Comparison of ENCODE assay signal across 8 cellular contexts in the genomic region with DNA sequence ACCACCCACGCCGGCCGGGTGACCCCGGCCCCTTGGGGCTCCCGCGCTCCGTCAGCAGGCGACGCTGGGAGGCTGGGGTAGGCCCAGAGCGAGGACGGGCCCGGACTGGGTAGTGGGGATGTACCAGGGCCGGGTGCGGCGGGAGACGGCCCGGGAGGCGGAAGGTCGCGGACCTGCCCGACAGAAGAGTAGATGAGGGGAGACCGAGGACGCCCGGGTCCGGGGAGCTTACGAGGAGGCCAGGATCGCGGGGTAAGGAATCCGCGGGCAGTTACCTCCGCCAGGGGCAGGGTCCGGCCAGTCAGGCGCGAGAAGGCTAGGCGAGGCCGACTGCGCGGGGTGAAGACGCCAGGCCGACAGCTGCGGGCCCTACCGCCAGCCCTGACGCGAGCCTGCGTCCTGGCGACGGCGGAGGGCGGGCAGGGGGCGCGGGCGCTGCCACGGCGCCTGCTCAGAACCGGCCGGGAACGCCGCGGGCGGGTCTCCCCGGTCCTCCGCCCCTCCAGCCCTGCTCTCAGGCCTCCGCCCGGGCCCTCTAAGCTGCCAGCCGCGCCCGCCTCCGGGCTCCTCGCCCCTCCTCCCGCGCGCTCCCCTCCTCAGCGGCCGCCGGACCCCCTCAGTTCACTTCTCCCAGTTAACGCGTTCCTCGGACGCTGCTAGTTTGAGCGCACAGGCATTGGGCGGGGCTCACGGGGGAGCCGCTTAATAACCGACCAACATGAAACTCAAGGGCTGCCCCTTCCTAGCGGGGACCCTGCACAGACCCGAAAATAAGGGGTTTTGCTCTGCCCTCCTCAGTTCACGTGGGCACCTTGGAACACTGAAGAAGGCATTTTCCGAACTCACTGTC. TPM values are rescaled to one million over a fixed set of nuclear protein-coding genes. Genes with fewer than 3 reads are reported as not detected.
DNase-seq lines count a peak whose midpoint lies in the region; ATAC-seq and TF ChIP-seq lines count a peak whose summit lies in the region.

A gene (minus strand): TSS at position 407 of the 850 bp plus-strand sequence. CDS start 1,678 bp downstream, outside the sequence.

- peak within 1 kb of the TSS; percentile 88 for H3K4me3 Mint-ChIP-seq in activated CD4-positive, alpha-beta T cell treated with anti-CD3 and anti-CD28 coated beads, Interleukin-2, amount 10 ng/mL, durations not matched to agents 24 days and 14 days

- DNase-seq in AG10803 (ENCODE audit: low read depth) (peak; percentile 80), NCI-H460 (ENCODE audit: extremely low read depth, low read depth) (peak; percentile 58), dermis blood vessel endothelial cell (peak; percentile 88)
- DNase-seq in activated CD4-positive, alpha-beta T cell treated with anti-CD3 and anti-CD28 coated beads, Interleukin-2, amount 10 ng/mL, durations not matched to agents 24 days and 14 days = peak; percentile 89
- peak; percentile 60 for DNase-seq in stimulated activated CD4-positive, alpha-beta T cell treated with anti-CD3 and anti-CD28 coated beads, Interleukin-4, amount 100 ng/mL, for 1 hour

- no peaks in the 10 kb centered on the region for H3K36me3 Mint-ChIP-seq in activated CD4-positive, alpha-beta T cell treated with anti-CD3 and anti-CD28 coated beads, Interleukin-2, amount 10 ng/mL, durations not matched to agents 24 days and 14 days (ENCODE audit: low read depth)

- H3K9me3 ChIP-seq in liver (ENCODE audit: control insufficient read depth in 4 of 4, low read length in 3 of 4) = no peaks in the 10 kb centered on the region

- H3K36me3 ChIP-seq in liver (ENCODE audit: control insufficient read depth in 4 of 4, insufficient read depth in 3 of 4, low read depth in 1 of 4, low read length in 3 of 4) = no peaks in the 10 kb centered on the region

- H3K27ac ChIP-seq in liver (ENCODE audit: low read depth in 1 of 2, low read length in 2 of 2) = peak within 1 kb of the TSS; percentile 70 to 88

- H3K4me1 ChIP-seq in liver (ENCODE audit: control insufficient read depth in 4 of 4, insufficient read depth in 4 of 4, low read length in 3 of 4) = peaks cover 3 to 6% (median 4%) of the 10 kb centered on the region in 4 donors

- H3K4me3 ChIP-seq in AG10803 (ENCODE audit: low read length) (peak within 1 kb of the TSS; percentile 82), liver (ENCODE audit: low read depth in 1 of 3, low read length in 3 of 3) (peak within 1 kb of the TSS; percentile 71 to 89 (median 87))

- no peak for TF ChIP-seq RAD21 in liver (IDR thresholded peaks at IDR 0.05)

- ATAC-seq in GM18909 (IDR thresholded peaks at IDR 0.05; ENCODE audit: poor library complexity, unreplicated experiment) (peak; percentile 86), HG03139 (IDR thresholded peaks at IDR 0.05; ENCODE audit: unreplicated experiment) (peak; percentile 71)

- 1% methylated on average over 88 of the region's 88 CpGs for WGBS in liver

- intact Hi-C loops in activated CD4-positive, alpha-beta T cell treated with anti-CD3 and anti-CD28 coated beads, Interleukin-2, amount 10 ng/mL, durations not matched to agents 24 days and 14 days (cut with micrococcal nuclease) = loop anchor here (2.0 to 10.0 kb wide), 3 partner anchors 46 to 372 kb away; a partner anchor contains a TSS

- H3K27ac Mint-ChIP-seq in activated CD4-positive, alpha-beta T cell treated with anti-CD3 and anti-CD28 coated beads, Interleukin-2, amount 10 ng/mL, durations not matched to agents 24 days and 14 days = peak within 1 kb of the TSS; percentile 75

- peaks cover under 1% of the 10 kb centered on the region for H3K9me3 Mint-ChIP-seq in activated CD4-positive, alpha-beta T cell treated with anti-CD3 and anti-CD28 coated beads, Interleukin-2, amount 10 ng/mL, durations not matched to agents 24 days and 14 days

- TF ChIP-seq CTCF in AG10803 (conservative IDR thresholded peaks at IDR 0.05; ENCODE audit: low read length) (peak; percentile 5; the same call in 1 of the 2 replicates), liver (IDR thresholded peaks at IDR 0.05; ENCODE audit: low read depth, low read length, missing input control) (no peak)

- H3K9ac ChIP-seq in liver (ENCODE audit: low read depth in 1 of 2, low read length in 2 of 2) = peak within 1 kb of the TSS; percentile 74 to 87

- peaks cover 10% of the 10 kb centered on the region for H3K4me1 Mint-ChIP-seq in activated CD4-positive, alpha-beta T cell treated with anti-CD3 and anti-CD28 coated beads, Interleukin-2, amount 10 ng/mL, durations not matched to agents 24 days and 14 days

- no peaks in the 10 kb centered on the region for H3K27me3 Mint-ChIP-seq in activated CD4-positive, alpha-beta T cell treated with anti-CD3 and anti-CD28 coated beads, Interleukin-2, amount 10 ng/mL, durations not matched to agents 24 days and 14 days

- no peaks in the 10 kb centered on the region for H3K27me3 ChIP-seq in liver (ENCODE audit: control insufficient read depth in 4 of 4, insufficient read depth in 4 of 4, low read length in 3 of 4)

TF ChIP-seq in liver, 16 proteins besides CTCF, POLR2A, EP300 and RAD21:
- TF ChIP-seq HNF4A (conservative IDR thresholded peaks at IDR 0.05) (peak in 1 of 2 donors; percentile 15), RXRA (IDR thresholded peaks at IDR 0.05) (peak; percentile 21 to 33), NR2F2 (IDR thresholded peaks at IDR 0.05) (no peak)
- TF ChIP-seq, protein P1, sequence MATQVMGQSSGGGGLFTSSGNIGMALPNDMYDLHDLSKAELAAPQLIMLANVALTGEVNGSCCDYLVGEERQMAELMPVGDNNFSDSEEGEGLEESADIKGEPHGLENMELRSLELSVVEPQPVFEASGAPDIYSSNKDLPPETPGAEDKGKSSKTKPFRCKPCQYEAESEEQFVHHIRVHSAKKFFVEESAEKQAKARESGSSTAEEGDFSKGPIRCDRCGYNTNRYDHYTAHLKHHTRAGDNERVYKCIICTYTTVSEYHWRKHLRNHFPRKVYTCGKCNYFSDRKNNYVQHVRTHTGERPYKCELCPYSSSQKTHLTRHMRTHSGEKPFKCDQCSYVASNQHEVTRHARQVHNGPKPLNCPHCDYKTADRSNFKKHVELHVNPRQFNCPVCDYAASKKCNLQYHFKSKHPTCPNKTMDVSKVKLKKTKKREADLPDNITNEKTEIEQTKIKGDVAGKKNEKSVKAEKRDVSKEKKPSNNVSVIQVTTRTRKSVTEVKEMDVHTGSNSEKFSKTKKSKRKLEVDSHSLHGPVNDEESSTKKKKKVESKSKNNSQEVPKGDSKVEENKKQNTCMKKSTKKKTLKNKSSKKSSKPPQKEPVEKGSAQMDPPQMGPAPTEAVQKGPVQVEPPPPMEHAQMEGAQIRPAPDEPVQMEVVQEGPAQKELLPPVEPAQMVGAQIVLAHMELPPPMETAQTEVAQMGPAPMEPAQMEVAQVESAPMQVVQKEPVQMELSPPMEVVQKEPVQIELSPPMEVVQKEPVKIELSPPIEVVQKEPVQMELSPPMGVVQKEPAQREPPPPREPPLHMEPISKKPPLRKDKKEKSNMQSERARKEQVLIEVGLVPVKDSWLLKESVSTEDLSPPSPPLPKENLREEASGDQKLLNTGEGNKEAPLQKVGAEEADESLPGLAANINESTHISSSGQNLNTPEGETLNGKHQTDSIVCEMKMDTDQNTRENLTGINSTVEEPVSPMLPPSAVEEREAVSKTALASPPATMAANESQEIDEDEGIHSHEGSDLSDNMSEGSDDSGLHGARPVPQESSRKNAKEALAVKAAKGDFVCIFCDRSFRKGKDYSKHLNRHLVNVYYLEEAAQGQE (IDR thresholded peaks at IDR 0.05) = peak; percentile 31

RNA-seq across cellular contexts. Expression of the gene that starts here (rescaled TPM):
- total RNA-seq in NCI-H460 (2014; rRNA removed; shearing (Covaris generic)) = 23.7 and 31.6 TPM in 2 replicates
- polyA plus RNA-seq in NCI-H460 (2014; cell fraction: nucleus; rRNA removed) = 10.3 and 16.0 TPM in 2 replicates
- total RNA-seq in activated CD4-positive, alpha-beta T cell treated with anti-CD3 and anti-CD28 coated beads, Interleukin-2, amount 10 ng/mL, durations not matched to agents 24 days and 14 days = 7.6 and 7.8 TPM in 2 replicates
- total RNA-seq in dermis blood vessel endothelial cell (16.1 and 19.7 TPM in 2 replicates), liver (10 to 100 TPM in 1 of 2 donors, 1 to 10 TPM in 1; 5.0 to 11.6 TPM)
- polyA plus RNA-seq in liver = 1 to 10 TPM in 1 of 2 donors, under 1 TPM in 1; 0.75 to 2.6 TPM

Comparison
In these comparisons a context has a peak if more than half of its experiments do, and no peak if none do; other contexts are left out.
1. Peak in every context shown above with its lines: DNase-seq, ATAC-seq, H3K4me3 ChIP-seq and H3K27ac ChIP-seq.